ENCODE assay signal across 32 cellular contexts in the genomic region with DNA sequence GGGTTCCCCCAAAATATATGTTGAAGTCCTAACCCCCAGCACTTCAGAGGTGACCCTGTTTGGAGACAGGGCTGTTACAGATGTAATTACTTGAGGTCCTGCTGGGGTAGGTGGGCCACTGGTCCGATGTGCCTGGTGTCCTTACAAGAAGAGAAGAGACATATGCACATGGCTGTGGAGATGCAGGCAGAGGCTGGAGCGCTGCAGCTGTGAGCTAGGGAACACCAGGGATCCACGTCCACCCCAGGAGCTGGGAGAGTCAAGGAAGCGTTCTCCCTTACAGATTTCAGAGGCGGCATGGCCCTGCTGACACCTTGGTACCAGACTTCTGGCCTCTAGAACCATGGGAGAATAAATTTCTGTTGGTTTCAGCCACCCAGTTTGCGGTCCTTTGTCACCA. TPM values are rescaled to one million over a fixed set of nuclear protein-coding genes. Genes with fewer than 3 reads are reported as not detected.
"Had no signal": no experiment of that assay in that cellular context is flagged by ENCODE, and none has a peak within 500 bp of the region (broad histone marks: within the 10 kb centered on the region; RNA-seq: fewer than 3 reads in every experiment).

No MANE protein-coding gene starts in this region.

- H3K4me3 Mint-ChIP-seq: mesothelial cell of epicardium, naive B cell had no signal

- H3K4me1 ChIP-seq: esophagus squamous epithelium, heart right ventricle, left ventricle myocardium inferior, lower lobe of right lung had no signal

- DNase-seq: dermis blood vessel endothelial cell; dorsolateral prefrontal cortex; effector CD4-positive, alpha-beta T cell; effector memory CD4-positive, alpha-beta T cell; esophagus squamous epithelium; foreskin fibroblast; foreskin melanocyte; gastrocnemius medialis; glutamatergic neuron; head of caudate nucleus; heart right ventricle; hippocampal formation; kidney; kidney glomerular epithelial cell; left colon; left ventricle myocardium inferior; lower lobe of right lung; mesenchymal stem cell; mucosa of descending colon; naive B cell had no signal

- H3K4me3 ChIP-seq: coronary artery, dorsolateral prefrontal cortex, esophagus squamous epithelium, gastrocnemius medialis, heart right ventricle, left ventricle myocardium inferior, lower lobe of right lung, mucosa of descending colon had no signal

- H3K36me3 Mint-ChIP-seq: mesothelial cell of epicardium, naive B cell had no signal

- H3K4me1 Mint-ChIP-seq: naive B cell had no signal

- H3K9me3 ChIP-seq: esophagus squamous epithelium, gastrocnemius medialis, heart right ventricle, left ventricle myocardium inferior, lower lobe of right lung, mucosa of descending colon had no signal

- FAIRE-seq: colon, endometrium, islet of Langerhans, kidney had no signal

- ATAC-seq: gastrocnemius medialis, heart right ventricle, left colon, left lobe of liver, lower lobe of right lung, mucosa of descending colon had no signal

- H3K27me3 ChIP-seq: esophagus squamous epithelium, gastrocnemius medialis, heart right ventricle had no signal

- H3K27ac ChIP-seq: coronary artery, dorsolateral prefrontal cortex, epithelial cell of prostate, esophagus squamous epithelium, gastrocnemius medialis, heart right ventricle, left ventricle myocardium inferior, lower lobe of right lung had no signal

- H3K36me3 ChIP-seq: esophagus squamous epithelium, gastrocnemius medialis, heart right ventricle, left ventricle myocardium inferior, lower lobe of right lung had no signal

- H3K9me3 Mint-ChIP-seq: mesothelial cell of epicardium had no signal

RNA-seq across cellular contexts. Expression of a gene that starts 11.7 kb away (rescaled TPM):
- total RNA-seq: dermis blood vessel endothelial cell, esophagus squamous epithelium, gastrocnemius medialis, glomerular endothelial cell, heart right ventricle, left colon, left lobe of liver, left ventricle myocardium inferior, liver, lower lobe of right lung, lung microvascular endothelial cell, mesenteric fat pad, myocyte had no signal
- polyA plus RNA-seq: heart right ventricle, liver had no signal
